ENCODE assay signal across 9 cellular contexts in genomic region chr13:49494645-49495044, GRCh38. TPM values are rescaled to one million over a fixed set of nuclear protein-coding genes. Genes with fewer than 3 reads are reported as not detected.
A peak's percentile ranks its signal among the peaks of the same experiment; 100 is the strongest.
DNase-seq lines count a peak whose midpoint lies in the region; ATAC-seq and TF ChIP-seq lines count a peak whose summit lies in the region.
"Had no signal": no experiment of that assay in that cellular context is flagged by ENCODE, and none has a peak within 500 bp of the region (broad histone marks: within the 10 kb centered on the region; RNA-seq: fewer than 3 reads in every experiment).

No MANE protein-coding gene starts in this region.

- no peaks in the 10 kb centered on the region for H3K27me3 Mint-ChIP-seq in activated CD4-positive, alpha-beta T cell treated with anti-CD3 and anti-CD28 coated beads, Interleukin-2, amount 10 ng/mL, durations not matched to agents 7 days and 5 days
- no peaks in the 10 kb centered on the region for H3K27me3 Mint-ChIP-seq in T-helper 17 cell

- H3K4me3 ChIP-seq in iPS-18c (ENCODE audit: insufficient read depth, low read depth, low read length) (peak overlapping the region; percentile 67; the same call in 1 of the 2 replicates), thyroid gland (replicated peaks in 1 of 3) (peak overlapping the region in 1 of 3 donors; percentile 44)
- H3K4me3 ChIP-seq: SK-N-MC had no signal

- no peak for TF ChIP-seq CTCF in thyroid gland (IDR thresholded peaks at IDR 0.05)

- H3K27me3 ChIP-seq in thyroid gland, result no peaks in the 10 kb centered on the region

- ATAC-seq in T-helper 17 cell (no peak), left colon (no peak), GM21381 (IDR thresholded peaks at IDR 0.05; ENCODE audit: unreplicated experiment) (no peak)

- peaks cover 52% of the 10 kb centered on the region for H3K4me1 Mint-ChIP-seq in activated CD4-positive, alpha-beta T cell treated with anti-CD3 and anti-CD28 coated beads, Interleukin-2, amount 10 ng/mL, durations not matched to agents 7 days and 5 days
- peaks cover 45% of the 10 kb centered on the region for H3K4me1 Mint-ChIP-seq in T-helper 17 cell

- WGBS in thyroid gland, 2 donors, result 84 to 91% methylated on average over 2 of the region's 2 CpGs

- peaks cover 45% of the 10 kb centered on the region for H3K36me3 Mint-ChIP-seq in activated CD4-positive, alpha-beta T cell treated with anti-CD3 and anti-CD28 coated beads, Interleukin-2, amount 10 ng/mL, durations not matched to agents 7 days and 5 days (ENCODE audit: low read depth)
- no peaks in the 10 kb centered on the region for H3K36me3 Mint-ChIP-seq in T-helper 17 cell (ENCODE audit: low read depth)

- peak overlapping the region; percentile 100 for H3K27ac Mint-ChIP-seq in activated CD4-positive, alpha-beta T cell treated with anti-CD3 and anti-CD28 coated beads, Interleukin-2, amount 10 ng/mL, durations not matched to agents 7 days and 5 days
- peak overlapping the region; percentile 93 for H3K27ac Mint-ChIP-seq in T-helper 17 cell

- TF ChIP-seq POLR2A in thyroid gland (IDR thresholded peaks at IDR 0.05), result no peak

- DNase-seq in activated CD4-positive, alpha-beta T cell treated with anti-CD3 and anti-CD28 coated beads, Interleukin-2, amount 10 ng/mL, durations not matched to agents 7 days and 5 days, result no peak
- DNase-seq in activated CD4-positive, alpha-beta T cell treated with anti-CD3 and anti-CD28 coated beads for 48 hours, result no peak
- DNase-seq in T-helper 17 cell (no peak), thyroid gland (no peak), NCI-H146 treated with DMSO at 0.1 percent for 48 hours (lab: John Stamatoyannopoulos, UW; ENCODE audit: unreplicated experiment) (no peak), left colon (no peak)

- H3K4me1 ChIP-seq in thyroid gland, result peaks cover 8 to 22% of the 10 kb centered on the region in 2 donors

- no peaks in the 10 kb centered on the region for H3K9me3 ChIP-seq in T-helper 17 cell (ENCODE audit: control insufficient read depth, low read length, poor library complexity, severe bottlenecking)
- H3K9me3 ChIP-seq in iPS-18c (ENCODE audit: control insufficient read depth, insufficient read depth, low read length), result no peaks in the 10 kb centered on the region
- no peaks in the 10 kb centered on the region for H3K9me3 ChIP-seq in thyroid gland

- H3K4me3 Mint-ChIP-seq in activated CD4-positive, alpha-beta T cell treated with anti-CD3 and anti-CD28 coated beads, Interleukin-2, amount 10 ng/mL, durations not matched to agents 7 days and 5 days, result peak overlapping the region; percentile 98
- peak overlapping the region; percentile 95 for H3K4me3 Mint-ChIP-seq in T-helper 17 cell

- CTCF ChIA-PET in activated CD4-positive, alpha-beta T cell treated with anti-CD3 and anti-CD28 coated beads, Interleukin-2, amount 10 ng/mL, durations not matched to agents 7 days and 5 days (lab: Charles Lee), result interaction anchor here (1.1 to 5.5 kb wide), 3 partner anchors 12 to 58 kb away, joined by 4 to 24 read pairs (median 11); partner anchors contain the start of genes CAB39L and SETDB2

- H3K36me3 ChIP-seq in thyroid gland, result no peaks in the 10 kb centered on the region

- peak overlapping the region; percentile 98 to 99 (median 98) for H3K27ac ChIP-seq in thyroid gland
- H3K27ac ChIP-seq: SK-N-MC had no signal

- intact Hi-C loops in thyroid gland (cut with DNase I), result loop anchor here (10.0 kb wide), 2 partner anchors 90 to 190 kb away; partner anchors contain the start of gene RCBTB1
- intact Hi-C loops in left colon (cut with DNase I, micrococcal nuclease), result no loop called here

- POLR2A ChIA-PET in activated CD4-positive, alpha-beta T cell treated with anti-CD3 and anti-CD28 coated beads, Interleukin-2, amount 10 ng/mL, durations not matched to agents 7 days and 5 days (lab: Charles Lee), result no interaction called here

- H3K9me3 Mint-ChIP-seq in activated CD4-positive, alpha-beta T cell treated with anti-CD3 and anti-CD28 coated beads, Interleukin-2, amount 10 ng/mL, durations not matched to agents 7 days and 5 days, result no peaks in the 10 kb centered on the region

RNA-seq across cellular contexts. Expression of gene PHF11, which starts 1.1 kb away (rescaled TPM):
- 100 to 1,000 TPM; 130 to 144 TPM for total RNA-seq in activated CD4-positive, alpha-beta T cell treated with anti-CD3 and anti-CD28 coated beads, Interleukin-2, amount 10 ng/mL, durations not matched to agents 7 days and 5 days
- 100 to 1,000 TPM; 104 to 119 TPM for total RNA-seq in T-helper 17 cell
- total RNA-seq in thyroid gland, result 10 to 100 TPM; 53.9 to 71.4 (median 64.2) TPM
- total RNA-seq in left colon, result 10 to 100 TPM; 29.7 to 30.7 TPM

RNA-seq across cellular contexts. Expression of gene SETDB2, which starts 50.6 kb away (rescaled TPM):
- total RNA-seq in activated CD4-positive, alpha-beta T cell treated with anti-CD3 and anti-CD28 coated beads, Interleukin-2, amount 10 ng/mL, durations not matched to agents 7 days and 5 days, result 10 to 100 TPM; 15.6 to 18.7 TPM
- total RNA-seq in T-helper 17 cell (10 to 100 TPM; 15.9 to 17.9 TPM), thyroid gland (10 to 100 TPM; 17.9 to 27.4 (median 22.1) TPM), left colon (10 to 100 TPM in 1 of 2 donors, 1 to 10 TPM in 1; 9.3 to 10.6 TPM)

RNA-seq across cellular contexts. Expression of gene CAB39L, which starts 50.8 kb away (rescaled TPM):
- total RNA-seq in activated CD4-positive, alpha-beta T cell treated with anti-CD3 and anti-CD28 coated beads, Interleukin-2, amount 10 ng/mL, durations not matched to agents 7 days and 5 days, result 1 to 10 TPM; 3.1 to 3.5 TPM
- total RNA-seq in T-helper 17 cell (1 to 10 TPM; 3.4 to 5.9 TPM), thyroid gland (10 to 100 TPM; 23.3 to 41.0 (median 31.0) TPM), left colon (10 to 100 TPM in 1 of 2 donors, 1 to 10 TPM in 1; 6.8 to 13.5 TPM)
